13 cellular contexts compared by ENCODE assay signal in the genomic region with DNA sequence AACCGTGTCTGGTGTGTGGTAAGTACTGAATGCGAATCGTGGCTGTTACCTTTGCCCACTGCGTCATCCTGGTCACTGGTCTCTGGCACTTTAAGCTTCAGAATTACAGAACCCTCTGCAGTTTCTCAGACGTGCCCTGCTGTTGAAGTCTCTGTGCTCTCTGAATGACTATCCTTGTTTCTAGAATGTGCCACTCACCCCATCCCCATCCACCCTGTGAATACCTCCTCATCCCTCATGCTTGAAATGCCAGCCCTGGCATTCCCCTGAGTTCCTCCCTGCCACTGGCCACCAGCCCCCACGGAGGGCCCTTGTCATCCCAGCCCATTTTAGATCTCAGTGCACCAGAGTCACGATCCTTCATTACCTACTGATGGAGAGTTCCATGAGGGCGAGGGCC. TPM values are rescaled to one million over a fixed set of nuclear protein-coding genes. Genes with fewer than 3 reads are reported as not detected.
A peak's percentile ranks its signal among the peaks of the same experiment; 100 is the strongest.
DNase-seq lines count a peak whose midpoint lies in the region; ATAC-seq and TF ChIP-seq lines count a peak whose summit lies in the region.
"Had no signal": no experiment of that assay in that cellular context is flagged by ENCODE, and none has a peak within 500 bp of the region (broad histone marks: within the 10 kb centered on the region; RNA-seq: fewer than 3 reads in every experiment).

No MANE protein-coding gene starts in this region.

- H3K27me3 ChIP-seq in duodenal mucosa (ENCODE audit: control insufficient read depth in 1 of 2, insufficient read depth in 2 of 2, low read length in 2 of 2) = no peaks in the 10 kb centered on the region
- H3K27me3 ChIP-seq in osteoblast (ENCODE audit: insufficient read depth, low read length) = no peaks in the 10 kb centered on the region
- H3K27me3 ChIP-seq in vagina = no peaks in the 10 kb centered on the region

- intact Hi-C loops in left cardiac atrium (cut with DNase I) = no loop called here
- intact Hi-C loops in cardiac septum (cut with DNase I) = no loop called here
- intact Hi-C loops in vagina (cut with DNase I) = no loop called here

- H4K20me1 ChIP-seq in osteoblast (ENCODE audit: insufficient read depth, low read length) = peaks cover 6% of the 10 kb centered on the region

- H3K4me3 ChIP-seq in duodenal mucosa (ENCODE audit: low read depth in 1 of 2, low read length in 2 of 2) (peak overlapping the region in 1 of 2 donors; percentile 9), osteoblast (ENCODE audit: insufficient read depth, low read length) (no peak overlapping the region), vagina (no peak overlapping the region)

- no peak for TF ChIP-seq CTCF in osteoblast (IDR thresholded peaks at IDR 0.05; ENCODE audit: extremely low read depth, low read depth, low read length)
- no peak for TF ChIP-seq CTCF in vagina (IDR thresholded peaks at IDR 0.05)

- TF ChIP-seq POLR2A in vagina (IDR thresholded peaks at IDR 0.05) = no peak
- TF ChIP-seq POLR2A in erythroblast (IDR thresholded peaks at IDR 0.05; ENCODE audit: low read length) = no peak

- H3K4me1 ChIP-seq in duodenal mucosa (ENCODE audit: control insufficient read depth in 1 of 2, insufficient read depth in 2 of 2, low read length in 2 of 2) = peaks cover 84 to 86% of the 10 kb centered on the region in 2 donors
- H3K4me1 ChIP-seq in osteoblast (ENCODE audit: insufficient read depth, low read length) = peaks cover 48% of the 10 kb centered on the region
- H3K4me1 ChIP-seq in vagina = peaks cover 95% of the 10 kb centered on the region

- no peak overlapping the region for H3K4me2 ChIP-seq in osteoblast (ENCODE audit: insufficient read depth, low read length)

- H3K9me3 ChIP-seq in duodenal mucosa (ENCODE audit: control insufficient read depth in 1 of 2, low read length in 2 of 2) (no peaks in the 10 kb centered on the region), osteoblast (ENCODE audit: low read depth, low read length) (no peaks in the 10 kb centered on the region), vagina (no peaks in the 10 kb centered on the region)

- no peak overlapping the region for H2AFZ ChIP-seq in osteoblast (ENCODE audit: low read length)

- H3K27ac ChIP-seq in duodenal mucosa (ENCODE audit: low read depth, low read length) = peak overlapping the region; percentile 81
- peak overlapping the region; percentile 92 for H3K27ac ChIP-seq in osteoblast (ENCODE audit: low read depth, low read length)
- H3K27ac ChIP-seq in vagina = peak overlapping the region; percentile 91

- H3K9ac ChIP-seq in duodenal mucosa (ENCODE audit: low read depth in 1 of 2, low read length in 2 of 2) = peak overlapping the region in 1 of 2 donors; percentile 52

- H3K79me2 ChIP-seq in osteoblast (ENCODE audit: insufficient read depth, low read length) = peaks cover 4% of the 10 kb centered on the region

- DNase-seq in left cardiac atrium (peak; percentile 12), cardiac septum (ENCODE audit: low spot score) (no peak), osteoblast (ENCODE audit: insufficient read length, low spot score, missing footprints) (peak; percentile 23), vagina (ENCODE audit: extremely low spot score in 2 of 2) (no peak), NCI-H345 treated with DMSO at 0.1 percent for 48 hours (lab: John Stamatoyannopoulos, UW; ENCODE audit: unreplicated experiment) (no peak), erythroblast (lab: John Stamatoyannopoulos, UW) (no peak)
- DNase-seq: activated CD4-positive, alpha-beta memory T cell treated with anti-CD3 and anti-CD28 coated beads for 36 hours; stimulated activated naive CD4-positive, alpha-beta T cell; T-helper 1 cell had no signal

- no peak for ATAC-seq in left cardiac atrium
- ATAC-seq in HG02970 (IDR thresholded peaks at IDR 0.05; ENCODE audit: low FRiP score, unreplicated experiment) = no peak
- ATAC-seq: activated naive CD4-positive, alpha-beta T cell treated with anti-CD3 and anti-CD28 coated beads, Interleukin-2, amount 50 U/mL, for 72 hours; natural killer cell treated with Interleukin-12 subunit alpha and Interleukin-12 subunit beta and Interleukin-15 and Interleukin-18, amount 100 ng/mL, for 72 hours had no signal

- H3K36me3 ChIP-seq in duodenal mucosa (ENCODE audit: control insufficient read depth in 1 of 2, insufficient read depth in 2 of 2, low read length in 2 of 2) (peaks cover 6 to 26% of the 10 kb centered on the region in 2 donors), osteoblast (ENCODE audit: insufficient read depth, low read length) (peaks cover 12% of the 10 kb centered on the region), vagina (no peaks in the 10 kb centered on the region)

RNA-seq across cellular contexts. Expression of a gene that starts 21.3 kb away (rescaled TPM):
- total RNA-seq in left cardiac atrium (10 to 100 TPM; 66.1 to 80.6 TPM), cardiac septum (77.1 TPM), osteoblast (25.7 and 28.9 TPM in 2 replicates), vagina (39.5 TPM)

RNA-seq across cellular contexts. Expression of a gene that starts 57.0 kb away (rescaled TPM):
- 10 to 100 TPM; 10.8 to 13.0 TPM for total RNA-seq in left cardiac atrium
- 11.0 TPM for total RNA-seq in cardiac septum
- total RNA-seq in osteoblast = 20.0 and 22.4 TPM in 2 replicates
- total RNA-seq in vagina = 14.5 TPM

RNA-seq across cellular contexts. Expression of a gene that starts 57.3 kb away (rescaled TPM):
- total RNA-seq in left cardiac atrium (10 to 100 TPM; 32.4 to 39.4 TPM), cardiac septum (35.5 TPM), osteoblast (40.2 and 49.5 TPM in 2 replicates), vagina (52.5 TPM)

Comparison
In these comparisons a context has a peak if more than half of its experiments do, and no peak if none do; other contexts are left out.
1. DNase-seq: peak in left cardiac atrium (single experiment) and osteoblast (single experiment); none in cardiac septum (single experiment), vagina (0 of 2), NCI-H345 treated with DMSO at 0.1 percent for 48 hours (single experiment) and erythroblast (0 of 2).
2. Peak in every context shown above with its lines, with median percentiles within 50 percentile points of each other: H3K27ac ChIP-seq.